ENCODE assay signal across 8 cellular contexts in genomic region chr7:92447239-92448184, GRCh38. TPM values are rescaled to one million over a fixed set of nuclear protein-coding genes. Genes with fewer than 3 reads are reported as not detected.
DNase-seq lines count a peak whose midpoint lies in the region; ATAC-seq, FAIRE-seq and TF ChIP-seq lines count a peak whose summit lies in the region.

A gene with protein sequence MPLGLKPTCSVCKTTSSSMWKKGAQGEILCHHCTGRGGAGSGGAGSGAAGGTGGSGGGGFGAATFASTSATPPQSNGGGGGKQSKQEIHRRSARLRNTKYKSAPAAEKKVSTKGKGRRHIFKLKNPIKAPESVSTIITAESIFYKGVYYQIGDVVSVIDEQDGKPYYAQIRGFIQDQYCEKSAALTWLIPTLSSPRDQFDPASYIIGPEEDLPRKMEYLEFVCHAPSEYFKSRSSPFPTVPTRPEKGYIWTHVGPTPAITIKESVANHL (plus strand): TSS chr7:92447482. CDS start chr7:92447730, 248 bp downstream.

- 4% methylated on average over 21 of the region's 91 CpGs for WGBS in mammary epithelial cell (ENCODE audit: low coverage, missing lambda C conversion rate)
- 0 to 1% (median 1%) methylated on average over 78 to 91 of the region's 91 CpGs for WGBS in small intestine, 3 donors

- dilution Hi-C loops in mammary epithelial cell (cut with HindIII; ENCODE audit: low sequenced_read_pairs) = no loop called here

- H3K4me1 ChIP-seq in mammary epithelial cell (ENCODE audit: insufficient read depth, low read length) = peaks cover 4% of the 10 kb centered on the region
- H3K4me1 ChIP-seq in small intestine (ENCODE audit: control insufficient read depth in 2 of 2, insufficient read depth in 1 of 2, low read depth in 1 of 2, low read length in 1 of 2) = peaks cover 1 to 2% of the 10 kb centered on the region in 2 donors

- H3K36me3 ChIP-seq in WERI-Rb-1 = peaks cover 42% of the 10 kb centered on the region
- peaks cover 24% of the 10 kb centered on the region for H3K36me3 ChIP-seq in mammary epithelial cell (ENCODE audit: insufficient read depth, low read length)
- H3K36me3 ChIP-seq in small intestine (ENCODE audit: control insufficient read depth in 2 of 2, insufficient read depth in 2 of 2, low read length in 2 of 2) = peaks cover 0 to 5% of the 10 kb centered on the region in 2 donors

- ATAC-seq in GM18870 (IDR thresholded peaks at IDR 0.05; ENCODE audit: unreplicated experiment) (peak; percentile 86), HG03135 (IDR thresholded peaks at IDR 0.05; ENCODE audit: unreplicated experiment) (peak; percentile 92)

- H3K9ac ChIP-seq in mammary epithelial cell (ENCODE audit: insufficient read depth, low read length) = peak within 1 kb of the TSS; percentile 78

- H2AFZ ChIP-seq in mammary epithelial cell (ENCODE audit: low read depth, low read length) = peak within 1 kb of the TSS; percentile 98

- intact Hi-C loops in mammary epithelial cell (cut with micrococcal nuclease) = loop anchor here (1.0 to 10.0 kb wide), 7 partner anchors 23 to 615 kb away; partner anchors contain the start of genes AKAP9, CYP51A1, LRRD1 and MTERF1

- H4K20me1 ChIP-seq in mammary epithelial cell (ENCODE audit: insufficient read depth, low read length) = no peaks in the 10 kb centered on the region

- in situ Hi-C loops in mammary epithelial cell (cut with MboI; ENCODE audit: low sequenced_read_pairs in 2 of 2) = no loop called here

- CTCF ChIA-PET in mammary epithelial cell (lab: Charles Lee; ENCODE audit: low non-redundant PET) = interaction anchor here (0.6 to 1.9 kb wide), 9 partner anchors 23 to 1158 kb away, joined by 3 to 10 read pairs (median 3); partner anchors contain the start of genes KRIT1 and MTERF1

- H3K27me3 ChIP-seq in WERI-Rb-1 (ENCODE audit: insufficient read depth, low read depth, severe bottlenecking) (no peaks in the 10 kb centered on the region), mammary epithelial cell (ENCODE audit: insufficient read depth, low read length) (no peaks in the 10 kb centered on the region), small intestine (ENCODE audit: control insufficient read depth in 2 of 2, insufficient read depth in 2 of 2, low read length in 2 of 2) (no peaks in the 10 kb centered on the region)

- peak within 1 kb of the TSS; percentile 81 for H3K4me2 ChIP-seq in mammary epithelial cell (ENCODE audit: insufficient read depth, low read depth, low read length)

- peak; percentile 96 for DNase-seq in AG08396 (ENCODE audit: low spot score)
- DNase-seq in NCI-H2196 (lab: John Stamatoyannopoulos, UW; ENCODE audit: unreplicated experiment) = peak; percentile 97
- peak; percentile 93 for DNase-seq in WERI-Rb-1
- peak; percentile 86 for DNase-seq in mammary epithelial cell
- peak; percentile 97 for DNase-seq in iPS-NIHi11 (ENCODE audit: low spot score)
- peak; percentile 91 for DNase-seq in small intestine

- H3K9me3 ChIP-seq in WERI-Rb-1 (ENCODE audit: severe bottlenecking) (peaks cover 4% of the 10 kb centered on the region), mammary epithelial cell (replicated peaks; ENCODE audit: insufficient read depth, low read length) (no peaks in the 10 kb centered on the region), small intestine (ENCODE audit: control insufficient read depth, low read depth) (no peaks in the 10 kb centered on the region)

- H3K79me2 ChIP-seq in mammary epithelial cell (ENCODE audit: insufficient read depth, low read length) = peaks cover 38% of the 10 kb centered on the region

- peak; percentile 80 for TF ChIP-seq CTCF in WERI-Rb-1 (IDR thresholded peaks at IDR 0.05; ENCODE audit: low read depth, low read length)
- peak; percentile 83 to 93 for TF ChIP-seq CTCF in mammary epithelial cell (conservative IDR thresholded peaks at IDR 0.05 in 1 of 2, IDR thresholded peaks at IDR 0.05 in 1 of 2; ENCODE audit: extremely low read depth in 1 of 2, insufficient read depth in 1 of 2, low read depth in 1 of 2, low read length in 2 of 2)

- no peak for FAIRE-seq in small intestine (lab: Jason Lieb, UNC)

- H3K27ac ChIP-seq in WERI-Rb-1 (peak within 1 kb of the TSS; percentile 95), mammary epithelial cell (ENCODE audit: insufficient read depth, low read depth, low read length) (peak within 1 kb of the TSS; percentile 85), small intestine (ENCODE audit: low read depth in 1 of 2, low read length in 1 of 2) (peak within 1 kb of the TSS; percentile 98 to 99)

- no TSS peak for BruUV-seq in mammary epithelial cell (replicated peaks; lab: Mats Ljungman, UMichigan)

- peak within 1 kb of the TSS; percentile 71 for H3K4me3 ChIP-seq in WERI-Rb-1 (ENCODE audit: low read depth, low read length)
- H3K4me3 ChIP-seq in mammary epithelial cell (replicated peaks in 1 of 3; ENCODE audit: insufficient read depth in 1 of 3, low read depth in 2 of 3, low read length in 3 of 3) = peak within 1 kb of the TSS; percentile 97 to 98 (median 97)
- H3K4me3 ChIP-seq in small intestine (ENCODE audit: low read depth in 1 of 2, low read length in 2 of 2) = peak within 1 kb of the TSS; percentile 95 to 98

RNA-seq across cellular contexts. Expression of the gene that starts here (rescaled TPM):
- total RNA-seq in mammary epithelial cell = 10 to 100 TPM; 26.2 to 30.2 TPM
- polyA plus RNA-seq in mammary epithelial cell (13.5 TPM), small intestine (10 to 100 TPM; 13.6 to 15.9 (median 15.1) TPM)
- polyA minus RNA-seq in mammary epithelial cell = 42.2 TPM

Comparison
In these comparisons a context has a peak if more than half of its experiments do, and no peak if none do; other contexts are left out.
1. Peak in every context shown above with its lines: DNase-seq, ATAC-seq, H3K4me3 ChIP-seq and H3K27ac ChIP-seq.